3 cellular contexts compared by ENCODE assay signal in the genomic region with DNA sequence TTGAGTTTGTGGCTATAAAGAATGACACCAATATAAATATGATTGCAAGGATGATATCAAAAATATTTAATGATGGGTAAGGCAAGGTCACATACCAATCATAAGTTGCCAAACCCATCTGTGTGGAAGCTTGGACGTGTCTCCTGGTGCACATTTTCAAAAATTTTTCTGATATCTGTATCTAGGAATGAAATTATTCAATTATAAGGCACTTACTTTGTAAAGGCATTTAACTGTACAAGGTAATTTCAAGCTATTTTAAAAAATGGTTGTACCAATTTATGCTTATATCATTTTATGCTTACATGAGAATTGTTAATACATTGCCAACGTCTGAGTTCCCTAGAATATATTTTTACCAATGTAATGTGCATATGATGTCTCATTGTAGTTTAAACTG.
"Had no signal": no experiment of that assay in that cellular context is flagged by ENCODE, and none has a peak within 500 bp of the region (broad histone marks: within the 10 kb centered on the region; RNA-seq: fewer than 3 reads in every experiment).

No MANE protein-coding gene starts in this region.

- DNase-seq: GDM1, GF-D8 had no signal

- ATAC-seq: GM12878 had no signal

- H3K4me3 ChIP-seq: GM12878 had no signal
